ENCODE assay signal across 29 cellular contexts in the genomic region with DNA sequence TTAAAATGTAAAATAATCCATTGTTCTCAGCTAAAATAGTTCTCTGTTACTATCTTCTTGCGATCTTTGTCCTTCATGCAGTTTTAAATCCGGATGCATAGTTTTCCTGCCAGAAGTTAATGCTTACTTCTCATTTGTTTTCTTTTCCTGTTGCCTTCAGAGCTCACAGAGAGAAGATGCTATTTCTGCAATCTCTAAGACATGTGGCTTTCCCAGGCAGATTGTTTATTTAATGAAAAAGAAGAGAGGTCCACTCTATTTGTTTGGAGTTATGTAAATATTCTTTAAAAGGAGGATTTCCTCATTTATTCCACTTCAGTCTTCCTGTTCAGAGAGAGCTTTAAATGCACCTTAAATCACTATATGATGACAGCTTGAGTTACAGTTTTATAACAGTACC. TPM values are rescaled to one million over a fixed set of nuclear protein-coding genes. Genes with fewer than 3 reads are reported as not detected.
DNase-seq lines count a peak whose midpoint lies in the region; ATAC-seq and TF ChIP-seq lines count a peak whose summit lies in the region.
"Had no signal": no experiment of that assay in that cellular context is flagged by ENCODE, and none has a peak within 500 bp of the region (broad histone marks: within the 10 kb centered on the region; RNA-seq: fewer than 3 reads in every experiment).

No MANE protein-coding gene starts in this region.

- H3K27me3 ChIP-seq in endodermal cell (ENCODE audit: control insufficient read depth, insufficient read depth, low read length, poor library complexity, severe bottlenecking), result no peaks in the 10 kb centered on the region
- no peaks in the 10 kb centered on the region for H3K27me3 ChIP-seq in testis
- H3K27me3 ChIP-seq: sigmoid colon, stomach had no signal

- H3K9me3 ChIP-seq in endodermal cell (ENCODE audit: control insufficient read depth, low read length) (no peaks in the 10 kb centered on the region), mesodermal cell (ENCODE audit: control insufficient read depth, low read length) (no peaks in the 10 kb centered on the region), testis (no peaks in the 10 kb centered on the region)
- H3K9me3 ChIP-seq: prostate gland, sigmoid colon, SK-N-SH, stomach had no signal

- H3K27me3 Mint-ChIP-seq in endodermal cell (ENCODE audit: insufficient read depth), result no peaks in the 10 kb centered on the region
- no peaks in the 10 kb centered on the region for H3K27me3 Mint-ChIP-seq in activated naive CD8-positive, alpha-beta T cell treated with anti-CD3 and anti-CD28 coated beads, Interleukin-2, amount 50 U/mL, for 24 hours
- H3K27me3 Mint-ChIP-seq: CD8-positive, alpha-beta memory T cell; memory B cell had no signal

- H3K4me3 ChIP-seq in endodermal cell (ENCODE audit: low read length), result no peak overlapping the region
- H3K4me3 ChIP-seq in mesodermal cell (ENCODE audit: extremely low read depth, insufficient read depth, low read length, poor library complexity, severe bottlenecking), result no peak overlapping the region
- H3K4me3 ChIP-seq in testis, result no peak overlapping the region
- H3K4me3 ChIP-seq: prostate gland, sigmoid colon, stomach had no signal

- H3K9me3 Mint-ChIP-seq in endodermal cell, result no peaks in the 10 kb centered on the region
- no peaks in the 10 kb centered on the region for H3K9me3 Mint-ChIP-seq in activated naive CD8-positive, alpha-beta T cell treated with anti-CD3 and anti-CD28 coated beads, Interleukin-2, amount 50 U/mL, for 24 hours
- H3K9me3 Mint-ChIP-seq: activated T-cell treated with anti-CD3 and anti-CD28 coated beads, Interleukin-2, amount 50 U/mL, for 4 hours; CD8-positive, alpha-beta memory T cell; memory B cell had no signal

- intact Hi-C loops in testis (cut with DNase I; ENCODE audit: low total_unique reads), result no loop called here

- ATAC-seq in activated naive CD8-positive, alpha-beta T cell treated with anti-CD3 and anti-CD28 coated beads, Interleukin-2, amount 50 U/mL, for 24 hours, result no peak
- no peak for ATAC-seq in GM21526 (IDR thresholded peaks at IDR 0.05; ENCODE audit: low FRiP score, unreplicated experiment)
- ATAC-seq: activated T-cell treated with anti-CD3 and anti-CD28 coated beads, Interleukin-2, amount 50 U/mL, for 4 hours had no signal

- H3K4me3 Mint-ChIP-seq in endodermal cell, result no peak overlapping the region
- no peak overlapping the region for H3K4me3 Mint-ChIP-seq in activated naive CD8-positive, alpha-beta T cell treated with anti-CD3 and anti-CD28 coated beads, Interleukin-2, amount 50 U/mL, for 24 hours
- H3K4me3 Mint-ChIP-seq: activated T-cell treated with anti-CD3 and anti-CD28 coated beads, Interleukin-2, amount 50 U/mL, for 4 hours; CD8-positive, alpha-beta memory T cell; memory B cell had no signal

- DNase-seq in NCI-H510A treated with DMSO at 0.1 percent for 48 hours (lab: John Stamatoyannopoulos, UW) (peak; percentile 15), NCI-H510A (lab: John Stamatoyannopoulos, UW) (no peak), NCI-H2029 treated with DMSO at 0.1 percent for 48 hours (lab: John Stamatoyannopoulos, UW) (peak; percentile 13), endodermal cell (no peak), testis (no peak)
- DNase-seq in activated naive CD8-positive, alpha-beta T cell treated with anti-CD3 and anti-CD28 coated beads, Interleukin-2, amount 50 U/mL, for 24 hours, result no peak
- DNase-seq: 8988T; activated CD4-positive, alpha-beta T cell treated with anti-CD3 and anti-CD28 coated beads for 4 hours; activated naive CD4-positive, alpha-beta T cell treated with Interleukin-2 at 50 U/mL for 16 hours; activated T-cell treated with anti-CD3 and anti-CD28 coated beads, Interleukin-2, amount 50 U/mL, for 4 hours; AML-193; amniotic stem cell; CD8-positive, alpha-beta memory T cell; cortex of kidney; DMS79 treated with DMSO at 0.1 percent for 48 hours; NCI-H1105; NCI-H1930; NCI-H345; RPMI8226; sigmoid colon; SK-N-SH; stomach; T-helper 2 cell; trophoblast cell had no signal

- whole genome bisulfite sequencing in endodermal cell (ENCODE audit: insufficient coverage in 1 of 2, insufficient read length in 1 of 2), 2 experiments, result 28 to 30% methylated on average over 2 of the region's 2 CpGs
- WGBS in mesodermal cell (ENCODE audit: insufficient coverage in 2 of 2), 2 experiments, result 15% methylated on average over 2 of the region's 2 CpGs; no CpG with 5 or more reads in 1 of the 2 experiments
- WGBS in testis, 2 donors, result 23 to 36% methylated on average over 2 of the region's 2 CpGs

- H3K4me1 ChIP-seq in endodermal cell (ENCODE audit: control insufficient read depth, insufficient read depth, low read length), result no peaks in the 10 kb centered on the region
- H3K4me1 ChIP-seq in mesodermal cell (ENCODE audit: control insufficient read depth, insufficient read depth, low read length, poor library complexity, severe bottlenecking), result peaks cover 10% of the 10 kb centered on the region
- no peaks in the 10 kb centered on the region for H3K4me1 ChIP-seq in testis
- H3K4me1 ChIP-seq: prostate gland, sigmoid colon, stomach had no signal

- H3K27ac ChIP-seq in endodermal cell (ENCODE audit: low read depth, low read length), result no peak overlapping the region
- H3K27ac ChIP-seq in mesodermal cell (ENCODE audit: low read depth, low read length, severe bottlenecking), result peak overlapping the region; percentile 7
- H3K27ac ChIP-seq in testis, result no peak overlapping the region
- H3K27ac ChIP-seq: prostate gland, sigmoid colon, stomach had no signal

- TF ChIP-seq CTCF in endodermal cell (conservative IDR thresholded peaks at IDR 0.05) (no peak), testis (IDR thresholded peaks at IDR 0.05) (no peak)

- H3K4me1 Mint-ChIP-seq in endodermal cell, result peaks cover 25% of the 10 kb centered on the region
- no peaks in the 10 kb centered on the region for H3K4me1 Mint-ChIP-seq in activated naive CD8-positive, alpha-beta T cell treated with anti-CD3 and anti-CD28 coated beads, Interleukin-2, amount 50 U/mL, for 24 hours
- H3K4me1 Mint-ChIP-seq: CD8-positive, alpha-beta memory T cell; memory B cell had no signal

- no peaks in the 10 kb centered on the region for H3K36me3 ChIP-seq in endodermal cell (ENCODE audit: control insufficient read depth, insufficient read depth, low read length)
- no peaks in the 10 kb centered on the region for H3K36me3 ChIP-seq in mesodermal cell (ENCODE audit: control insufficient read depth, insufficient read depth, low read length)
- no peaks in the 10 kb centered on the region for H3K36me3 ChIP-seq in testis (ENCODE audit: low read depth, missing control alignments)
- H3K36me3 ChIP-seq: prostate gland, sigmoid colon, stomach had no signal

- no peak overlapping the region for H3K9ac ChIP-seq in endodermal cell (ENCODE audit: extremely low read depth, low read length, poor library complexity, severe bottlenecking)
- H3K9ac ChIP-seq: SK-N-SH had no signal

- no peak for TF ChIP-seq POLR2A in testis (IDR thresholded peaks at IDR 0.05)

- H3K36me3 Mint-ChIP-seq in endodermal cell (ENCODE audit: low read depth), result no peaks in the 10 kb centered on the region
- H3K36me3 Mint-ChIP-seq in activated naive CD8-positive, alpha-beta T cell treated with anti-CD3 and anti-CD28 coated beads, Interleukin-2, amount 50 U/mL, for 24 hours (ENCODE audit: low read depth), result no peaks in the 10 kb centered on the region
- H3K36me3 Mint-ChIP-seq: CD8-positive, alpha-beta memory T cell; memory B cell had no signal

- H3K27ac Mint-ChIP-seq in endodermal cell, result peak overlapping the region; percentile 6
- H3K27ac Mint-ChIP-seq in activated naive CD8-positive, alpha-beta T cell treated with anti-CD3 and anti-CD28 coated beads, Interleukin-2, amount 50 U/mL, for 24 hours, result no peak overlapping the region
- H3K27ac Mint-ChIP-seq: CD8-positive, alpha-beta memory T cell; memory B cell had no signal

RNA-seq across cellular contexts. Expression of gene HPGD, which starts 39.3 kb away (rescaled TPM):
- 10 to 100 TPM in 1 of 2 donors, 1 to 10 TPM in 1; 1.2 to 27.7 TPM for total RNA-seq in endodermal cell
- polyA plus RNA-seq in endodermal cell (2013, experiment 1 of 2), result 0.78 TPM
- polyA plus RNA-seq in endodermal cell (2013, experiment 2 of 2), result 0.79 TPM
- polyA plus RNA-seq in mesodermal cell (2013, experiment 1 of 2), result 2.1 TPM
- 3.1 TPM for polyA plus RNA-seq in mesodermal cell (2013, experiment 2 of 2)
- 1 to 10 TPM; 2.1 to 2.2 TPM for total RNA-seq in testis
- polyA plus RNA-seq in testis (ENCODE audit: insufficient read depth, low read depth, low replicate concordance), result 3.0 TPM
- total RNA-seq: glomerular endothelial cell had no signal
- polyA plus RNA-seq: SK-N-SH had no signal

Comparison
In these comparisons a context has a peak if more than half of its experiments do, and no peak if none do; other contexts are left out.
1. DNase-seq: peak in NCI-H510A treated with DMSO at 0.1 percent for 48 hours (single experiment) and NCI-H2029 treated with DMSO at 0.1 percent for 48 hours (single experiment); none in NCI-H510A (single experiment), endodermal cell (single experiment), testis (single experiment) and activated naive CD8-positive, alpha-beta T cell treated with anti-CD3 and anti-CD28 coated beads, Interleukin-2, amount 50 U/mL, for 24 hours (single experiment).